1 cellular context compared by ENCODE assay signal in genomic region chr2:199940373-199940772, GRCh38.
TF ChIP-seq lines count a peak whose summit lies in the region.

No MANE protein-coding gene starts in this region.

TF ChIP-seq in HepG2, 621 proteins besides CTCF, POLR2A, EP300 and RAD21:
- TF ChIP-seq MTF2 (CRISPR knock-in tag; IDR thresholded peaks at IDR 0.05; ENCODE audit: borderline replicate concordance): no peak
- peak; percentile 91 for TF ChIP-seq ZNF362 (CRISPR knock-in tag; IDR thresholded peaks at IDR 0.05; ENCODE audit: borderline replicate concordance)
- TF ChIP-seq ZFYVE20 (CRISPR knock-in tag; IDR thresholded peaks at IDR 0.05; ENCODE audit: borderline replicate concordance, low read depth): no peak
- no peak for TF ChIP-seq MAFF (IDR thresholded peaks at IDR 0.05; ENCODE audit: low read depth, low read length)
- 0 out of 2 replicates have a peak, but pooled peaks have one; percentile 12 for TF ChIP-seq SMC3 (IDR thresholded peaks at IDR 0.05; ENCODE audit: low read length)
- TF ChIP-seq NCOA1 (CRISPR knock-in tag; IDR thresholded peaks at IDR 0.05): no peak
- no peak for TF ChIP-seq TBX2 (CRISPR knock-in tag; IDR thresholded peaks at IDR 0.05; ENCODE audit: borderline replicate concordance)
- no peak for TF ChIP-seq SMARCE1 (IDR thresholded peaks at IDR 0.05; ENCODE audit: borderline replicate concordance)
- no peak for TF ChIP-seq ZHX2 (IDR thresholded peaks at IDR 0.05; ENCODE audit: low read depth)
- no peak for TF ChIP-seq ZHX2 (CRISPR knock-in tag; IDR thresholded peaks at IDR 0.05; ENCODE audit: borderline replicate concordance)
- TF ChIP-seq SAP130 (CRISPR knock-in tag; IDR thresholded peaks at IDR 0.05; ENCODE audit: low read depth): no peak
- TF ChIP-seq HIVEP1 (CRISPR knock-in tag; IDR thresholded peaks at IDR 0.05): no peak
- TF ChIP-seq STAG1 (CRISPR knock-in tag; IDR thresholded peaks at IDR 0.05): peak; percentile 39
- no peak for TF ChIP-seq JUN (CRISPR knock-in tag; IDR thresholded peaks at IDR 0.05)
